25 cellular contexts compared by ENCODE assay signal in the genomic region with DNA sequence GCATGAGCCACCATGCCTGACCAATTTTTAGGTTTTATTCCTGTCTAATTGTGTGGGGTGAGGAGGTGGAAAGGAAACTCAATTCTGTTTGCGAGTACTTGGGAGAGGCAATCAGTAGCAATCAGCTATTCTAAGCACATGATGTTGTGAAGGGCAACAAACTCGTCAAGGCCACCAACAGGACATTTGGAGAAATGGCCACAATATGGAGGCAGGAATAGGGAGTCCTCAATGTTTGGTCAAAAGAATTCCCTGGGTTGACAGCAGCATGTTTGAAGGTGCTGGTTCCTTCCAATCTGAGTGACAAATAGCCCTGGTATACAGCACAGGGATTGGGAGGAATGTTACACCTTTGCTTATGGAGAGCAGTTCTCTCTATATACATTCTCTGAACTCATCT. TPM values are rescaled to one million over a fixed set of nuclear protein-coding genes. Genes with fewer than 3 reads are reported as not detected.
"Had no signal": no experiment of that assay in that cellular context is flagged by ENCODE, and none has a peak within 500 bp of the region (broad histone marks: within the 10 kb centered on the region; RNA-seq: fewer than 3 reads in every experiment).

No MANE protein-coding gene starts in this region.

- H3K36me3 ChIP-seq: esophagus muscularis mucosa, heart left ventricle, pancreas, right atrium auricular region, upper lobe of left lung, vagina had no signal

- H3K9me3 ChIP-seq: esophagus muscularis mucosa, heart left ventricle, pancreas, right atrium auricular region, upper lobe of left lung, vagina had no signal

- H3K4me3 ChIP-seq: esophagus muscularis mucosa, heart left ventricle, pancreas, right atrium auricular region, smooth muscle cell, upper lobe of left lung, vagina had no signal

- H3K27ac ChIP-seq: esophagus muscularis mucosa, foreskin keratinocyte, heart left ventricle, pancreas, right atrium auricular region, upper lobe of left lung, vagina had no signal

- H3K27me3 ChIP-seq: esophagus muscularis mucosa, heart left ventricle, pancreas, right atrium auricular region, upper lobe of left lung, vagina had no signal

- H3K4me2 ChIP-seq: smooth muscle cell had no signal

- FAIRE-seq: pancreas had no signal

- H3K4me1 ChIP-seq: foreskin keratinocyte, heart left ventricle, pancreas, right atrium auricular region, upper lobe of left lung, vagina had no signal

- DNase-seq: activated CD4-positive, alpha-beta T cell treated with anti-CD3 and anti-CD28 coated beads for 36 hours; activated CD4-positive, CD25-positive, alpha-beta regulatory T cell; activated CD8-positive, alpha-beta memory T cell treated with anti-CD3 and anti-CD28 coated beads, Interleukin-2, amount 10 ng/mL, durations not matched to agents 7 days and 5 days; activated CD8-positive, alpha-beta T cell treated with anti-CD3 and anti-CD28 coated beads, Interleukin-2, amount 10 ng/mL, durations not matched to agents 7 days and 5 days; activated naive CD8-positive, alpha-beta T cell treated with anti-CD3 and anti-CD28 coated beads, Interleukin-2, amount 50 U/mL, for 24 hours; activated T-cell treated with anti-CD3 and anti-CD28 coated beads, Interleukin-2, amount 50 U/mL, for 48 hours; amygdala; central memory CD4-positive, alpha-beta T cell; foreskin keratinocyte; heart left ventricle; hypothalamus; midbrain; naive thymus-derived CD4-positive, alpha-beta T cell; pancreas; stimulated activated CD4-positive, alpha-beta T cell treated with anti-CD3 and anti-CD28 coated beads, Interleukin-1b, Interleukin-23, amount 100 ng/mL, for 48 hours; stimulated activated CD4-positive, alpha-beta T cell treated with anti-CD3 and anti-CD28 coated beads, Interleukin-4, amount 100 ng/mL, for 4 hours; stimulated activated CD8-positive, alpha-beta memory T cell treated with anti-CD3 and anti-CD28 coated beads, Interleukin-4, amount 100 ng/mL, for 48 hours; stimulated activated naive CD8-positive, alpha-beta T cell treated with anti-CD3 and anti-CD28 coated beads, Interleukin-15, amount 100 ng/mL, for 72 hours; substantia nigra; upper lobe of left lung had no signal

- ATAC-seq: activated CD4-positive, alpha-beta T cell treated with anti-CD3 and anti-CD28 coated beads for 36 hours; activated CD8-positive, alpha-beta memory T cell treated with anti-CD3 and anti-CD28 coated beads, Interleukin-2, amount 10 ng/mL, durations not matched to agents 7 days and 5 days; activated CD8-positive, alpha-beta T cell treated with anti-CD3 and anti-CD28 coated beads, Interleukin-2, amount 10 ng/mL, durations not matched to agents 7 days and 5 days; activated naive CD8-positive, alpha-beta T cell treated with anti-CD3 and anti-CD28 coated beads, Interleukin-2, amount 50 U/mL, for 24 hours; foreskin keratinocyte; heart left ventricle; naive thymus-derived CD4-positive, alpha-beta T cell; stimulated activated memory B cell treated with anti-CD40 and anti-IgM and Interleukin-4, amounts not matched to agents 10 μg/mL and 1 μg/mL and 100 μg/mL, for 72 hours; stimulated activated naive CD8-positive, alpha-beta T cell treated with anti-CD3 and anti-CD28 coated beads, Interleukin-15, amount 100 ng/mL, for 72 hours had no signal

RNA-seq across cellular contexts. Expression of gene USP44, which starts 32.7 kb away (rescaled TPM):
- total RNA-seq: foreskin keratinocyte, smooth muscle cell had no signal
- polyA plus RNA-seq: foreskin keratinocyte had no signal
